In the genomic region with DNA sequence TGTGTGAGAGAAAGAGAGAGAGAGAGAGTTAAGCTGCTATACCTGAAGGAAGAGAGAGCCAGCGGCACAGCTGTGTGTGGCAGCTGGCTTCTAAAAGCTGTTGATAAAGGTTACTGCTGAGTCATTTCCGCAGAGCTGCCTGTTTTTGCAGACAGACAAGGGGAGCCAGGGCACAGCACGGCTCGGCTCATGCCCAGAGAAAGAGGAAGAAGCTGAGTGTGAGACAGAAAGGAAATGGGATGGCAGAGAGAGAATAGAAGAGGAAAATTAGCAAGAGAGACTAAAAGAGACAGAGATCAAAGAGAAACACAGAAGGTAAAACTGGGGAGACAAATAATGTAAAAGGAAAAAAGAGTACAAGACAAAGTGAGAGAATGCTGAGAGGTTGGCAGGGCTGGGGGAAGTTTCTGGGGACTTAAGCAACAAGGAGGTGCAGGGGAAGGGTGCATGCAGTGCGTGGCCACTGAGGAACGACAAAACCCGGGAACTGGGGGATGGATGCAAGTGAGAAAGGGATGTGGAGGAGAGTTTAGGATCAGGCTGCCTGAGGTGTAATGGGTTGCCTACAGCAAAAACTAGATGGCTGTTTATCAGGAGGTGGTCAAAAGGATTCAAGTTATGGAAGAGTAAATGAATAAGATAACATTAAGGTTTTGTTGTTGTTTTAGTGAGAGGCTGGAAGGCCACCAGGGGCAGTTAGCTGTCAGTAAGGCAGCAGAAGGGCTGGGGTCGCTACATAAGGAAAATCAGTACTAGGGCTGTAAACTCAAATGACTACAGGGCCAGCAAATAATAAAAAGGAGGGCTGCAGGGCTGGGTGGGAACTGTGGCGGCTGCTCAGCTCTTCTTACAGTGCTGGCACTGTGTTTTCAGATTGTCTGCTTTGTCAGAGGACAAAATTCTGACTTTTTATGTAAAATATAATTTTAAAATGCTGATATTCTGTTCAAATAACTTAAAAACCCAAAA, we compare ENCODE assay signal across 1 cellular context.
TF ChIP-seq lines count a peak whose summit lies in the region.

No MANE protein-coding gene starts in this region.

TF ChIP-seq in K562, 482 proteins besides CTCF, POLR2A, EP300 and RAD21 (continued from another document and continues in another):
- TF ChIP-seq, protein P1, sequence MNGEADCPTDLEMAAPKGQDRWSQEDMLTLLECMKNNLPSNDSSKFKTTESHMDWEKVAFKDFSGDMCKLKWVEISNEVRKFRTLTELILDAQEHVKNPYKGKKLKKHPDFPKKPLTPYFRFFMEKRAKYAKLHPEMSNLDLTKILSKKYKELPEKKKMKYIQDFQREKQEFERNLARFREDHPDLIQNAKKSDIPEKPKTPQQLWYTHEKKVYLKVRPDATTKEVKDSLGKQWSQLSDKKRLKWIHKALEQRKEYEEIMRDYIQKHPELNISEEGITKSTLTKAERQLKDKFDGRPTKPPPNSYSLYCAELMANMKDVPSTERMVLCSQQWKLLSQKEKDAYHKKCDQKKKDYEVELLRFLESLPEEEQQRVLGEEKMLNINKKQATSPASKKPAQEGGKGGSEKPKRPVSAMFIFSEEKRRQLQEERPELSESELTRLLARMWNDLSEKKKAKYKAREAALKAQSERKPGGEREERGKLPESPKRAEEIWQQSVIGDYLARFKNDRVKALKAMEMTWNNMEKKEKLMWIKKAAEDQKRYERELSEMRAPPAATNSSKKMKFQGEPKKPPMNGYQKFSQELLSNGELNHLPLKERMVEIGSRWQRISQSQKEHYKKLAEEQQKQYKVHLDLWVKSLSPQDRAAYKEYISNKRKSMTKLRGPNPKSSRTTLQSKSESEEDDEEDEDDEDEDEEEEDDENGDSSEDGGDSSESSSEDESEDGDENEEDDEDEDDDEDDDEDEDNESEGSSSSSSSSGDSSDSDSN (IDR thresholded peaks at IDR 0.05; ENCODE audit: borderline replicate concordance in 1 of 2, low read depth in 2 of 2, low read length in 2 of 2), result no peak
- TF ChIP-seq MEF2A (IDR thresholded peaks at IDR 0.05; ENCODE audit: control insufficient read depth, low read depth, low read length) (no peak; the same call in 1 of the 2 replicates), BRCA1 (IDR thresholded peaks at IDR 0.05) (no peak), BRCA1 (CRISPR knock-in tag; IDR thresholded peaks at IDR 0.05) (no peak), TCFL5 (CRISPR knock-in tag; conservative IDR thresholded peaks at IDR 0.05) (0 out of 2 replicates have a peak, but pooled peaks have one; percentile 21), ZNF445 (CRISPR knock-in tag; IDR thresholded peaks at IDR 0.05; ENCODE audit: low read depth) (0 out of 2 replicates have a peak, but pooled peaks have one; percentile 43), ZNF644 (tag; IDR thresholded peaks at IDR 0.05; ENCODE audit: low read depth) (peak; percentile 94), DMBX1 (CRISPR knock-in tag; IDR thresholded peaks at IDR 0.05; ENCODE audit: borderline replicate concordance) (peak; percentile 92), VEZF1 (CRISPR knock-in tag; IDR thresholded peaks at IDR 0.05) (peak; percentile 59), SMARCC2 (IDR thresholded peaks at IDR 0.05; ENCODE audit: low read depth) (peak; percentile 96), SAFB2 (IDR thresholded peaks at IDR 0.05; ENCODE audit: borderline replicate concordance, low read depth, low read length, severe bottlenecking) (no peak), RAD51 (IDR thresholded peaks at IDR 0.05; ENCODE audit: borderline replicate concordance, low read depth) (peak; percentile 49; the same call in 1 of the 2 replicates), ZFP36 (IDR thresholded peaks at IDR 0.05; ENCODE audit: low read depth, low read length, partially characterized antibody) (peak; percentile 44), SMAD3 (CRISPR knock-in tag; conservative IDR thresholded peaks at IDR 0.05) (peak; percentile 82; the same call in 1 of the 2 replicates), LARP7 (IDR thresholded peaks at IDR 0.05) (peak; percentile 96; the same call in 1 of the 2 replicates), HMG20A (CRISPR knock-in tag; conservative IDR thresholded peaks at IDR 0.05) (no peak), ARID2 (IDR thresholded peaks at IDR 0.05) (peak; percentile 41), NUFIP1 (IDR thresholded peaks at IDR 0.05; ENCODE audit: partially characterized antibody) (peak; percentile 69), ELF4 (CRISPR knock-in tag; IDR thresholded peaks at IDR 0.05) (peak; percentile 93; the same call in 1 of the 2 replicates), GTF2E2 (tag; IDR thresholded peaks at IDR 0.05) (peak; percentile 95), RNF2 (IDR thresholded peaks at IDR 0.05) (peak; percentile 91), HDGF (IDR thresholded peaks at IDR 0.05) (0 out of 2 replicates have a peak, but pooled peaks have one; percentile 83), ZNF785 (CRISPR knock-in tag; IDR thresholded peaks at IDR 0.05) (no peak), ETV5 (CRISPR knock-in tag; IDR thresholded peaks at IDR 0.05; ENCODE audit: low read depth) (peak; percentile 99), SMARCE1 (IDR thresholded peaks at IDR 0.05) (peak; percentile 98), ZNF41 (CRISPR knock-in tag; conservative IDR thresholded peaks at IDR 0.05) (peak; percentile 65; the same call in 1 of the 2 replicates), KLF6 (CRISPR knock-in tag; IDR thresholded peaks at IDR 0.05; ENCODE audit: borderline replicate concordance) (peak; percentile 59; the same call in 1 of the 2 replicates), NCOA4 (IDR thresholded peaks at IDR 0.05; ENCODE audit: partially characterized antibody) (peak; percentile 65), NR2C2 (CRISPR knock-in tag; IDR thresholded peaks at IDR 0.05) (no peak), NR2C2 (tag; IDR thresholded peaks at IDR 0.05) (peak; percentile 79), BRD4 (IDR thresholded peaks at IDR 0.05) (peak; percentile 72), ESRRB (CRISPR knock-in tag; IDR thresholded peaks at IDR 0.05; ENCODE audit: borderline replicate concordance) (0 out of 2 replicates have a peak, but pooled peaks have one; percentile 2), JUND (IDR thresholded peaks at IDR 0.05; ENCODE audit: borderline replicate concordance, low read depth, low read length) (peak; percentile 95), JUND (tag; IDR thresholded peaks at IDR 0.05; ENCODE audit: borderline replicate concordance, low read depth, low read length) (peak; percentile 91; the same call in 2 of the 3 replicates), MTA3 (IDR thresholded peaks at IDR 0.05; ENCODE audit: borderline replicate concordance) (peak; percentile 97), RBFOX2 (IDR thresholded peaks at IDR 0.05; ENCODE audit: low read depth, low read length) (peak; percentile 73), PKNOX1 (IDR thresholded peaks at IDR 0.05) (peak; percentile 79), ZNF347 (CRISPR knock-in tag; IDR thresholded peaks at IDR 0.05; ENCODE audit: low read depth) (no peak), ERF (CRISPR knock-in tag; IDR thresholded peaks at IDR 0.05) (peak; percentile 86; the same call in 1 of the 2 replicates), MYNN (IDR thresholded peaks at IDR 0.05) (peak; percentile 98), MYNN (CRISPR knock-in tag; IDR thresholded peaks at IDR 0.05) (no peak), AFF1 (IDR thresholded peaks at IDR 0.05; ENCODE audit: low read depth in 1 of 2, partially characterized antibody in 2 of 2) (peak; percentile 75 to 95), TRIM24 (IDR thresholded peaks at IDR 0.05) (peak; percentile 96 to 97), SAP30 (IDR thresholded peaks at IDR 0.05; ENCODE audit: borderline replicate concordance, insufficient read depth, low read depth, low read length, poor library complexity, severe bottlenecking) (peak; percentile 71)
- TF ChIP-seq, protein P2, sequence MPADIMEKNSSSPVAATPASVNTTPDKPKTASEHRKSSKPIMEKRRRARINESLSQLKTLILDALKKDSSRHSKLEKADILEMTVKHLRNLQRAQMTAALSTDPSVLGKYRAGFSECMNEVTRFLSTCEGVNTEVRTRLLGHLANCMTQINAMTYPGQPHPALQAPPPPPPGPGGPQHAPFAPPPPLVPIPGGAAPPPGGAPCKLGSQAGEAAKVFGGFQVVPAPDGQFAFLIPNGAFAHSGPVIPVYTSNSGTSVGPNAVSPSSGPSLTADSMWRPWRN (IDR thresholded peaks at IDR 0.05; ENCODE audit: low read depth), result peak; percentile 72
- TF ChIP-seq, protein P3, sequence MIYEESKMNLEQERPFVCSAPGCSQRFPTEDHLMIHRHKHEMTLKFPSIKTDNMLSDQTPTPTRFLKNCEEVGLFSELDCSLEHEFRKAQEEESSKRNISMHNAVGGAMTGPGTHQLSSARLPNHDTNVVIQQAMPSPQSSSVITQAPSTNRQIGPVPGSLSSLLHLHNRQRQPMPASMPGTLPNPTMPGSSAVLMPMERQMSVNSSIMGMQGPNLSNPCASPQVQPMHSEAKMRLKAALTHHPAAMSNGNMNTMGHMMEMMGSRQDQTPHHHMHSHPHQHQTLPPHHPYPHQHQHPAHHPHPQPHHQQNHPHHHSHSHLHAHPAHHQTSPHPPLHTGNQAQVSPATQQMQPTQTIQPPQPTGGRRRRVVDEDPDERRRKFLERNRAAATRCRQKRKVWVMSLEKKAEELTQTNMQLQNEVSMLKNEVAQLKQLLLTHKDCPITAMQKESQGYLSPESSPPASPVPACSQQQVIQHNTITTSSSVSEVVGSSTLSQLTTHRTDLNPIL (CRISPR knock-in tag; IDR thresholded peaks at IDR 0.05), result no peak
- TF ChIP-seq, protein P4, sequence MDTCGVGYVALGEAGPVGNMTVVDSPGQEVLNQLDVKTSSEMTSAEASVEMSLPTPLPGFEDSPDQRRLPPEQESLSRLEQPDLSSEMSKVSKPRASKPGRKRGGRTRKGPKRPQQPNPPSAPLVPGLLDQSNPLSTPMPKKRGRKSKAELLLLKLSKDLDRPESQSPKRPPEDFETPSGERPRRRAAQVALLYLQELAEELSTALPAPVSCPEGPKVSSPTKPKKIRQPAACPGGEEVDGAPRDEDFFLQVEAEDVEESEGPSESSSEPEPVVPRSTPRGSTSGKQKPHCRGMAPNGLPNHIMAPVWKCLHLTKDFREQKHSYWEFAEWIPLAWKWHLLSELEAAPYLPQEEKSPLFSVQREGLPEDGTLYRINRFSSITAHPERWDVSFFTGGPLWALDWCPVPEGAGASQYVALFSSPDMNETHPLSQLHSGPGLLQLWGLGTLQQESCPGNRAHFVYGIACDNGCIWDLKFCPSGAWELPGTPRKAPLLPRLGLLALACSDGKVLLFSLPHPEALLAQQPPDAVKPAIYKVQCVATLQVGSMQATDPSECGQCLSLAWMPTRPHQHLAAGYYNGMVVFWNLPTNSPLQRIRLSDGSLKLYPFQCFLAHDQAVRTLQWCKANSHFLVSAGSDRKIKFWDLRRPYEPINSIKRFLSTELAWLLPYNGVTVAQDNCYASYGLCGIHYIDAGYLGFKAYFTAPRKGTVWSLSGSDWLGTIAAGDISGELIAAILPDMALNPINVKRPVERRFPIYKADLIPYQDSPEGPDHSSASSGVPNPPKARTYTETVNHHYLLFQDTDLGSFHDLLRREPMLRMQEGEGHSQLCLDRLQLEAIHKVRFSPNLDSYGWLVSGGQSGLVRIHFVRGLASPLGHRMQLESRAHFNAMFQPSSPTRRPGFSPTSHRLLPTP (IDR thresholded peaks at IDR 0.05; ENCODE audit: borderline replicate concordance, extremely low read depth, insufficient read length), result no peak
- TF ChIP-seq, protein P5, sequence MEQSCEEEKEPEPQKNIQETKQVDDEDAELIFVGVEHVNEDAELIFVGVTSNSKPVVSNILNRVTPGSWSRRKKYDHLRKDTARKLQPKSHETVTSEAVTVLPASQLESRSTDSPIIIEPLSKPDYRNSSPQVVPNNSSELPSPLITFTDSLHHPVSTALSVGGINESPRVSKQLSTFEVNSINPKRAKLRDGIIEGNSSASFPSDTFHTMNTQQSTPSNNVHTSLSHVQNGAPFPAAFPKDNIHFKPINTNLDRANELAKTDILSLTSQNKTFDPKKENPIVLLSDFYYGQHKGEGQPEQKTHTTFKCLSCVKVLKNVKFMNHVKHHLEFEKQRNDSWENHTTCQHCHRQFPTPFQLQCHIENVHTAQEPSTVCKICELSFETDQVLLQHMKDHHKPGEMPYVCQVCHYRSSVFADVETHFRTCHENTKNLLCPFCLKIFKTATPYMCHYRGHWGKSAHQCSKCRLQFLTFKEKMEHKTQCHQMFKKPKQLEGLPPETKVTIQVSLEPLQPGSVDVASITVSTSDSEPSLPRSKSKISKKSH (CRISPR knock-in tag; IDR thresholded peaks at IDR 0.05), result no peak
